37 cellular contexts compared by ENCODE assay signal in the genomic region with DNA sequence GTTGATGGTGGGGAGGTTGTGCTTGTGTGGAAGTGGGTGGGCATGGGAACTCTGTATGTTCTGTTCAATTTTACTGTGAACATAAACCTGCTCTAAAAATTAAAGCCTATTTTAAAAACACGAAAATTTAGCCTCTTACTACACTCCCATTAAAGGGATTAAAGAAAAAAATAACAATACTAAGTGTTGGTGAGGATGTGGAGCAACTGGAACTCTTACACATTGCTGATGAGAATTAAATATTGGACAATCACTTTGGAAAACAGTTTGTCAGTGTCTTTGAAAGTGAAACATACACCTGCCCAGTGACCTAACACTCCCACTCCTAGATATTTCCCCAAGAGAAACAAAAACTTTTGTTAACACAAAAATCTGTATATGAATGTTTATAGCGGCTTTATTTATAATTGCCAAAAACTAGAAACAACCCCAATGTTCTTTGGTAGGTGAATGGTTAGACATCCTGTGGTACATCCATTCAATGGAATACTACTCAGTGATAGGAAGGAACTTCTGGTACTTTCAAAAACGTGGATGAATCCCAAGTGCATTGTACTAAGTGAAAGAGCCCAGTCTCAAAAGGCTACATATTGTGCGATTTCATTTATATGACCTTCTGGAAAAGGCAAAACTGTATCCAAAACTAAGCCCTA. TPM values are rescaled to one million over a fixed set of nuclear protein-coding genes. Genes with fewer than 3 reads are reported as not detected.
"Had no signal": no experiment of that assay in that cellular context is flagged by ENCODE, and none has a peak within 500 bp of the region (broad histone marks: within the 10 kb centered on the region; RNA-seq: fewer than 3 reads in every experiment).

No MANE protein-coding gene starts in this region.

- H3K4me3 ChIP-seq: MG63 had no signal

- H3K27ac ChIP-seq: KMS-11 had no signal

- H3K36me3 ChIP-seq: MG63 had no signal

- DNase-seq: Karpas-422, Kasumi-1, MG63, MM.1S, MV-4-11, NCI-H1048, NCI-H1092, NCI-H1092 treated with DMSO at 0.1 percent for 48 hours, NCI-H1105, NCI-H1105 treated with DMSO at 0.1 percent for 48 hours, NCI-H1417, NCI-H1417 treated with DMSO at 0.1 percent for 48 hours, NCI-H1436, NCI-H1436 treated with DMSO at 0.1 percent for 48 hours, NCI-H146, NCI-H1694, NCI-H1694 treated with DMSO at 0.1 percent for 48 hours, NCI-H187, NCI-H187 treated with DMSO at 0.1 percent for 48 hours, NCI-H1930, NCI-H2029, NCI-H2029 treated with DMSO at 0.1 percent for 48 hours, NCI-H2081, NCI-H2081 treated with DMSO at 0.1 percent for 48 hours, NCI-H2107, NCI-H2171, NCI-H2171 treated with DMSO at 0.1 percent for 48 hours, NCI-H2227 treated with DMSO at 0.1 percent for 48 hours, NCI-H226, NCI-H345, NCI-H446, NCI-H446 treated with DMSO at 0.1 percent for 48 hours, NCI-H510A, NCI-H510A treated with DMSO at 0.1 percent for 48 hours had no signal

- H3K4me2 ChIP-seq: KMS-11 had no signal

- H3K9ac ChIP-seq: KMS-11 had no signal

RNA-seq across cellular contexts. Expression of a gene that starts 23.5 kb away (rescaled TPM):
- total RNA-seq: M059J, MCF 10A had no signal
